ENCODE assay signal across 8 cellular contexts in genomic region chr2:38610851-38611801, GRCh38. TPM values are rescaled to one million over a fixed set of nuclear protein-coding genes. Genes with fewer than 3 reads are reported as not detected.
DNase-seq lines count a peak whose midpoint lies in the region; ATAC-seq lines count a peak whose summit lies in the region.

No MANE protein-coding gene starts in this region.

- ATAC-seq in GM19035 (IDR thresholded peaks at IDR 0.05; ENCODE audit: unreplicated experiment) (peak; percentile 56), HG02870 (IDR thresholded peaks at IDR 0.05; ENCODE audit: unreplicated experiment) (peak; percentile 72)
- peak; percentile 76 for ATAC-seq in naive thymus-derived CD4-positive, alpha-beta T cell

- H3K9me3 ChIP-seq in naive thymus-derived CD4-positive, alpha-beta T cell (ENCODE audit: control insufficient read depth in 2 of 3, low read length in 3 of 3) = no peaks in the 10 kb centered on the region

- peaks cover 0 to 2% (median 0%) of the 10 kb centered on the region in 5 donors for H3K27me3 Mint-ChIP-seq in naive thymus-derived CD4-positive, alpha-beta T cell

- H3K4me1 ChIP-seq in naive thymus-derived CD4-positive, alpha-beta T cell (ENCODE audit: control insufficient read depth in 2 of 2, insufficient read depth in 2 of 2, low read length in 2 of 2) = no peaks in the 10 kb centered on the region

- no peaks in the 10 kb centered on the region for H3K27me3 ChIP-seq in naive thymus-derived CD4-positive, alpha-beta T cell (ENCODE audit: control insufficient read depth in 2 of 2, insufficient read depth in 2 of 2, low read length in 2 of 2)

- H3K4me3 ChIP-seq in naive thymus-derived CD4-positive, alpha-beta T cell (ENCODE audit: low read length) = no peak overlapping the region

- peaks cover 0 to 6% (median 0%) of the 10 kb centered on the region in 11 donors for H3K9me3 Mint-ChIP-seq in naive thymus-derived CD4-positive, alpha-beta T cell

- H3K4me3 Mint-ChIP-seq in naive thymus-derived CD4-positive, alpha-beta T cell = no peak overlapping the region

- intact Hi-C loops in naive thymus-derived CD4-positive, alpha-beta T cell (cut with micrococcal nuclease) = no loop called here

- POLR2A ChIA-PET in naive thymus-derived CD4-positive, alpha-beta T cell (lab: Charles Lee) = no interaction called here

- DNase-seq in RPMI8226 = peak; percentile 48
- DNase-seq in naive thymus-derived CD4-positive, alpha-beta T cell = no peak
- DNase-seq in NCI-H1436 treated with DMSO at 0.1 percent for 48 hours (lab: John Stamatoyannopoulos, UW) = no peak
- DNase-seq in NCI-H1930 (lab: John Stamatoyannopoulos, UW) = no peak
- no peak for DNase-seq in NCI-H82 (lab: John Stamatoyannopoulos, UW)
- DNase-seq in NCI-H2107 (lab: John Stamatoyannopoulos, UW) = no peak

- H3K36me3 ChIP-seq in naive thymus-derived CD4-positive, alpha-beta T cell (ENCODE audit: control insufficient read depth in 2 of 3, insufficient read depth in 3 of 3, low read length in 3 of 3) = no peaks in the 10 kb centered on the region

- peaks cover 0 to 10% (median 0%) of the 10 kb centered on the region in 5 donors for H3K36me3 Mint-ChIP-seq in naive thymus-derived CD4-positive, alpha-beta T cell

- H3K4me1 Mint-ChIP-seq in naive thymus-derived CD4-positive, alpha-beta T cell = peaks cover 6 to 52% (median 12%) of the 10 kb centered on the region in 7 donors

- CTCF ChIA-PET in naive thymus-derived CD4-positive, alpha-beta T cell (lab: Charles Lee) = interaction anchor here (0.6 to 1.7 kb wide), 4 partner anchors 20 to 52 kb away, joined by 3 to 6 read pairs (median 3); no protein-coding TSS in a partner anchor

- no peak overlapping the region for H3K27ac ChIP-seq in naive thymus-derived CD4-positive, alpha-beta T cell (ENCODE audit: low read depth, low read length)

- H3K27ac Mint-ChIP-seq in naive thymus-derived CD4-positive, alpha-beta T cell = peak overlapping the region in 2 of 9 donors; percentile 22 to 66

RNA-seq across cellular contexts. Expression of gene HNRNPLL, which starts 8.4 kb away (rescaled TPM):
- total RNA-seq in naive thymus-derived CD4-positive, alpha-beta T cell = 10 to 100 TPM; 10.1 to 66.8 (median 30.2) TPM
- polyA plus RNA-seq in naive thymus-derived CD4-positive, alpha-beta T cell = 10 to 100 TPM; 14.1 to 16.4 TPM

RNA-seq across cellular contexts. Expression of gene GALM, which starts 54.8 kb away (rescaled TPM):
- 10 to 100 TPM in 4 of 5 experiments, 1 to 10 TPM in 1; 4.3 to 52.5 (median 14.4) TPM for total RNA-seq in naive thymus-derived CD4-positive, alpha-beta T cell
- polyA plus RNA-seq in naive thymus-derived CD4-positive, alpha-beta T cell = 10 to 100 TPM; 14.7 to 17.5 TPM
